In the genomic region with DNA sequence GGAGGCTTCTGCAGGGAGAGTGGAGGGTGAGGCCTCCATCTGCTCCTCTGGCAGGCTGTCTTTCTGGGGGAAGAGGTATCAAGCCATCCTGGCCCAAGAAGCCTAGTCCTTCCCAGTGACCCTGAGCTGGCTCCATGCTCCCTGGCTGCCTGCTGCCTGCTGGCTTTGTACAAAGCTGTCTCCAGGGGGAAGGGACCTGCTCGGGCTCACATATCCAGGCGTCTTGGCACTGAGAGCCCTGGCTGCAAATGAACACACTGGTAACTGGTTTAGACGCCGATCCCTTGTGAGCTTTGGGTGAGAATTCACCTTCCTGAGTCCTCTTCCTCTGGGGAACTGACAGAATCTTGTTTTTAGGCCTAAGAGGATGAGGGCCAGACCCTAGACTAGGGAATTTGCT, we compare ENCODE assay signal across 37 cellular contexts.
"Had no signal": no experiment of that assay in that cellular context is flagged by ENCODE, and none has a peak within 500 bp of the region (broad histone marks: within the 10 kb centered on the region; RNA-seq: fewer than 3 reads in every experiment).

No MANE protein-coding gene starts in this region.

- H3K36me3 ChIP-seq: ascending aorta, cardiac muscle cell, WERI-Rb-1 had no signal

- H3K27me3 Mint-ChIP-seq: activated CD4-positive, alpha-beta memory T cell treated with anti-CD3 and anti-CD28 coated beads, Interleukin-2, amount 10 ng/mL, durations not matched to agents 7 days and 5 days; activated CD4-positive, alpha-beta T cell treated with anti-CD3 and anti-CD28 coated beads for 36 hours; activated CD4-positive, alpha-beta T cell treated with anti-CD3 and anti-CD28 coated beads, Interleukin-2, amount 10 ng/mL, durations not matched to agents 7 days and 5 days; activated naive CD4-positive, alpha-beta T cell treated with anti-CD3 and anti-CD28 coated beads, Interleukin-2, amount 50 U/mL, for 24 hours; activated naive CD8-positive, alpha-beta T cell; activated naive CD8-positive, alpha-beta T cell treated with anti-CD3 and anti-CD28 coated beads, Interleukin-2, amount 50 U/mL, for 24 hours; activated T-cell treated with anti-CD3 and anti-CD28 coated beads, Interleukin-2, amount 50 U/mL, for 24 hours; T-cell had no signal

- H3K9me3 ChIP-seq: ascending aorta had no signal

- H3K27me3 ChIP-seq: ascending aorta, cardiac muscle cell had no signal

- H3K4me3 Mint-ChIP-seq: activated CD4-positive, alpha-beta memory T cell treated with anti-CD3 and anti-CD28 coated beads, Interleukin-2, amount 10 ng/mL, durations not matched to agents 7 days and 5 days; activated CD4-positive, alpha-beta T cell treated with anti-CD3 and anti-CD28 coated beads for 36 hours; activated CD4-positive, alpha-beta T cell treated with anti-CD3 and anti-CD28 coated beads, Interleukin-2, amount 10 ng/mL, durations not matched to agents 7 days and 5 days; activated CD8-positive, alpha-beta memory T cell treated with anti-CD3 and anti-CD28 coated beads, Interleukin-2, amount 10 ng/mL, durations not matched to agents 7 days and 5 days; activated CD8-positive, alpha-beta T cell treated with anti-CD3 and anti-CD28 coated beads, Interleukin-2, amount 10 ng/mL, durations not matched to agents 7 days and 5 days; activated naive CD4-positive, alpha-beta T cell treated with anti-CD3 and anti-CD28 coated beads, Interleukin-2, amount 10 ng/mL, durations not matched to agents 7 days and 5 days; activated naive CD4-positive, alpha-beta T cell treated with anti-CD3 and anti-CD28 coated beads, Interleukin-2, amount 50 U/mL, for 24 hours; activated naive CD8-positive, alpha-beta T cell; activated naive CD8-positive, alpha-beta T cell treated with anti-CD3 and anti-CD28 coated beads, Interleukin-2, amount 10 ng/mL, durations not matched to agents 7 days and 5 days; activated naive CD8-positive, alpha-beta T cell treated with anti-CD3 and anti-CD28 coated beads, Interleukin-2, amount 50 U/mL, for 24 hours; activated T-cell treated with anti-CD3 and anti-CD28 coated beads, Interleukin-2, amount 50 U/mL, for 24 hours; brain; central memory CD8-positive, alpha-beta T cell; T-cell; T-helper 2 cell treated with Interferon-gamma antibody and Interleukin-4, amounts not matched to agents 5 μg/mL and 100 μg/mL, for 36 hours; WTC11 had no signal

- DNase-seq: activated CD4-positive, alpha-beta memory T cell treated with anti-CD3 and anti-CD28 coated beads, Interleukin-2, amount 10 ng/mL, durations not matched to agents 7 days and 5 days; activated CD4-positive, alpha-beta T cell treated with anti-CD3 and anti-CD28 coated beads for 1 hour; activated CD4-positive, alpha-beta T cell treated with anti-CD3 and anti-CD28 coated beads for 36 hours; activated CD4-positive, alpha-beta T cell treated with anti-CD3 and anti-CD28 coated beads for 48 hours; activated CD4-positive, alpha-beta T cell treated with anti-CD3 and anti-CD28 coated beads, Interleukin-2, amount 10 ng/mL, durations not matched to agents 7 days and 5 days; activated CD4-positive, alpha-beta T cell treated with anti-CD3 and anti-CD28 coated beads, Interleukin-2, amount 50 U/mL, for 48 hours; activated CD4-positive, CD25-positive, alpha-beta regulatory T cell; activated CD8-positive, alpha-beta memory T cell treated with anti-CD3 and anti-CD28 coated beads for 24 hours; activated CD8-positive, alpha-beta memory T cell treated with anti-CD3 and anti-CD28 coated beads, Interleukin-2, amount 10 ng/mL, durations not matched to agents 7 days and 5 days; activated CD8-positive, alpha-beta memory T cell treated with anti-CD3 and anti-CD28 coated beads, Interleukin-2, amount 50 U/mL, for 48 hours; activated CD8-positive, alpha-beta T cell treated with anti-CD3 and anti-CD28 coated beads, Interleukin-2, amount 10 ng/mL, durations not matched to agents 7 days and 5 days; activated effector memory CD4-positive, alpha-beta T cell treated with Interleukin-2 at 50 U/mL for 16 hours; activated gamma-delta T cell; activated naive CD4-positive, alpha-beta T cell treated with anti-CD3 and anti-CD28 coated beads, Interleukin-2, amount 10 ng/mL, durations not matched to agents 7 days and 5 days; activated naive CD4-positive, alpha-beta T cell treated with Interleukin-2 at 50 U/mL for 16 hours; activated naive CD8-positive, alpha-beta T cell treated with anti-CD3 and anti-CD28 coated beads, Interleukin-2, amount 10 ng/mL, durations not matched to agents 7 days and 5 days; activated naive CD8-positive, alpha-beta T cell treated with anti-CD3 and anti-CD28 coated beads, Interleukin-2, amount 50 U/mL, for 24 hours; activated T-cell treated with anti-CD3 and anti-CD28 coated beads, Interleukin-2, amount 50 U/mL, for 24 hours; activated T-cell treated with anti-CD3 and anti-CD28 coated beads, Interleukin-2, amount 50 U/mL, for 48 hours; amygdala; anterior cingulate cortex; caudate nucleus; cerebellar nuclear complex; T-cell; T-helper 2 cell; T-helper 9 cell; WERI-Rb-1 had no signal

- H3K36me3 Mint-ChIP-seq: activated CD8-positive, alpha-beta memory T cell treated with anti-CD3 and anti-CD28 coated beads, Interleukin-2, amount 10 ng/mL, durations not matched to agents 7 days and 5 days; activated naive CD4-positive, alpha-beta T cell treated with anti-CD3 and anti-CD28 coated beads, Interleukin-2, amount 10 ng/mL, durations not matched to agents 7 days and 5 days; activated naive CD4-positive, alpha-beta T cell treated with anti-CD3 and anti-CD28 coated beads, Interleukin-2, amount 50 U/mL, for 24 hours; activated naive CD8-positive, alpha-beta T cell treated with anti-CD3 and anti-CD28 coated beads, Interleukin-2, amount 10 ng/mL, durations not matched to agents 7 days and 5 days; brain; T-cell; WTC11 had no signal

- H3K4me1 ChIP-seq: ascending aorta had no signal

- H3K4me1 Mint-ChIP-seq: activated CD4-positive, alpha-beta memory T cell treated with anti-CD3 and anti-CD28 coated beads, Interleukin-2, amount 10 ng/mL, durations not matched to agents 7 days and 5 days; activated CD4-positive, alpha-beta T cell treated with anti-CD3 and anti-CD28 coated beads, Interleukin-2, amount 10 ng/mL, durations not matched to agents 7 days and 5 days; activated CD8-positive, alpha-beta memory T cell treated with anti-CD3 and anti-CD28 coated beads, Interleukin-2, amount 10 ng/mL, durations not matched to agents 7 days and 5 days; activated naive CD4-positive, alpha-beta T cell treated with anti-CD3 and anti-CD28 coated beads, Interleukin-2, amount 10 ng/mL, durations not matched to agents 7 days and 5 days; activated naive CD8-positive, alpha-beta T cell treated with anti-CD3 and anti-CD28 coated beads, Interleukin-2, amount 10 ng/mL, durations not matched to agents 7 days and 5 days; activated naive CD8-positive, alpha-beta T cell treated with anti-CD3 and anti-CD28 coated beads, Interleukin-2, amount 50 U/mL, for 24 hours; central memory CD8-positive, alpha-beta T cell had no signal

- H3K27ac ChIP-seq: ascending aorta, cardiac muscle cell, WERI-Rb-1 had no signal

- H3K27ac Mint-ChIP-seq: activated CD4-positive, alpha-beta memory T cell treated with anti-CD3 and anti-CD28 coated beads, Interleukin-2, amount 10 ng/mL, durations not matched to agents 7 days and 5 days; activated CD4-positive, alpha-beta T cell treated with anti-CD3 and anti-CD28 coated beads for 36 hours; activated CD4-positive, alpha-beta T cell treated with anti-CD3 and anti-CD28 coated beads, Interleukin-2, amount 10 ng/mL, durations not matched to agents 7 days and 5 days; activated CD8-positive, alpha-beta memory T cell treated with anti-CD3 and anti-CD28 coated beads, Interleukin-2, amount 10 ng/mL, durations not matched to agents 7 days and 5 days; activated CD8-positive, alpha-beta T cell treated with anti-CD3 and anti-CD28 coated beads, Interleukin-2, amount 10 ng/mL, durations not matched to agents 7 days and 5 days; activated naive CD4-positive, alpha-beta T cell treated with anti-CD3 and anti-CD28 coated beads, Interleukin-2, amount 10 ng/mL, durations not matched to agents 7 days and 5 days; activated naive CD4-positive, alpha-beta T cell treated with anti-CD3 and anti-CD28 coated beads, Interleukin-2, amount 50 U/mL, for 24 hours; activated naive CD8-positive, alpha-beta T cell; activated naive CD8-positive, alpha-beta T cell treated with anti-CD3 and anti-CD28 coated beads, Interleukin-2, amount 10 ng/mL, durations not matched to agents 7 days and 5 days; activated naive CD8-positive, alpha-beta T cell treated with anti-CD3 and anti-CD28 coated beads, Interleukin-2, amount 50 U/mL, for 24 hours; activated T-cell treated with anti-CD3 and anti-CD28 coated beads, Interleukin-2, amount 50 U/mL, for 24 hours; activated T-helper 2 cell treated with anti-CD3 and anti-CD28 coated beads, Interferon-gamma antibody, Interleukin-2, Interleukin-4, amounts not matched to agents 10 μg/mL and 5 μg/mL and 100 μg/mL, durations not matched to agents 14 hours and 24 hours and 36 hours; brain; T-cell; T-helper 2 cell treated with Interferon-gamma antibody and Interleukin-4, amounts not matched to agents 5 μg/mL and 100 μg/mL, for 36 hours; WTC11 had no signal

- H3K4me3 ChIP-seq: ascending aorta, cardiac muscle cell had no signal

- ATAC-seq: activated CD4-positive, alpha-beta T cell treated with anti-CD3 and anti-CD28 coated beads for 36 hours; activated CD4-positive, CD25-positive, alpha-beta regulatory T cell treated with anti-CD3 and anti-CD28 coated beads, Interleukin-2, amount 50 U/mL, for 24 hours; activated CD8-positive, alpha-beta memory T cell treated with anti-CD3 and anti-CD28 coated beads, Interleukin-2, amount 10 ng/mL, durations not matched to agents 7 days and 5 days; activated CD8-positive, alpha-beta T cell treated with anti-CD3 and anti-CD28 coated beads, Interleukin-2, amount 10 ng/mL, durations not matched to agents 7 days and 5 days; activated naive CD8-positive, alpha-beta T cell treated with anti-CD3 and anti-CD28 coated beads, Interleukin-2, amount 50 U/mL, for 24 hours; T-cell; WTC11 had no signal
